Comparison of ENCODE assay signal across 8 cellular contexts in genomic region chr15:44427756-44428724, GRCh38. TPM values are rescaled to one million over a fixed set of nuclear protein-coding genes. Genes with fewer than 3 reads are reported as not detected.
DNase-seq lines count a peak whose midpoint lies in the region; ATAC-seq, FAIRE-seq and TF ChIP-seq lines count a peak whose summit lies in the region.

No MANE protein-coding gene starts in this region.

- TF ChIP-seq CTCF in AG09309 (IDR thresholded peaks at IDR 0.05; ENCODE audit: control insufficient read depth, insufficient read depth, low read depth, low read length, missing control alignments) (no peak), bronchial epithelial cell (IDR thresholded peaks at IDR 0.05; ENCODE audit: insufficient read depth, low read length, severe bottlenecking) (no peak)

- H3K4me3 ChIP-seq in AG09309 (ENCODE audit: control insufficient read depth, low read depth, low read length), result peak overlapping the region; percentile 94
- peak overlapping the region; percentile 53 for H3K4me3 ChIP-seq in bronchial epithelial cell (ENCODE audit: low read depth, low read length)

- intact Hi-C loops in left colon (cut with DNase I, micrococcal nuclease), result no loop called here

- FAIRE-seq in GM12892 (lab: Jason Lieb, UNC) (peak; percentile 69), bronchial epithelial cell (lab: Jason Lieb, UNC) (no peak)

- H3K27me3 ChIP-seq in bronchial epithelial cell (ENCODE audit: control insufficient read depth, insufficient read depth, low read length), result no peaks in the 10 kb centered on the region

- H3K27ac ChIP-seq in substantia nigra (ENCODE audit: low read depth, low read length, poor library complexity, severe bottlenecking), result peak overlapping the region; percentile 92

- H3K36me3 ChIP-seq in bronchial epithelial cell (ENCODE audit: control insufficient read depth, insufficient read depth, low read length), result no peaks in the 10 kb centered on the region

- peak; percentile 8 for DNase-seq in AG09309 (ENCODE audit: low read depth)
- no peak for DNase-seq in GM12892 (ENCODE audit: insufficient read length)
- peak; percentile 91 for DNase-seq in NCI-H69 (lab: John Stamatoyannopoulos, UW)
- DNase-seq in bronchial epithelial cell (ENCODE audit: low read depth), result peak; percentile 71
- DNase-seq in left colon, result peak in 1 of 2 donors; percentile 67
- DNase-seq in substantia nigra (lab: John Stamatoyannopoulos, UW), result no peak
- DNase-seq in stimulated activated CD4-positive, alpha-beta T cell treated with anti-CD3 and anti-CD28 coated beads, Interleukin-4, amount 100 ng/mL, for 4 hours, result no peak

- TF ChIP-seq POLR2A in GM12892 (IDR thresholded peaks at IDR 0.05; ENCODE audit: low read depth, low read length), result no peak

- ATAC-seq in HG03064 (IDR thresholded peaks at IDR 0.05; ENCODE audit: low read depth, unreplicated experiment) (peak; percentile 14), left colon (peak; percentile 64)

RNA-seq across cellular contexts. Expression of gene CTDSPL2, which starts 0.6 kb away (rescaled TPM):
- 45.3 TPM for polyA plus RNA-seq in GM12892 (2012; ENCODE audit: missing spikeins)
- 49.0 and 77.4 TPM in 2 replicates for total RNA-seq in bronchial epithelial cell
- 10 to 100 TPM; 30.1 to 33.7 TPM for total RNA-seq in left colon

Comparison
In these comparisons a context has a peak if more than half of its experiments do, and no peak if none do; other contexts are left out.
1. DNase-seq: peak in AG09309 (single experiment), NCI-H69 (single experiment) and bronchial epithelial cell (single experiment); none in GM12892 (single experiment), substantia nigra (0 of 49) and stimulated activated CD4-positive, alpha-beta T cell treated with anti-CD3 and anti-CD28 coated beads, Interleukin-4, amount 100 ng/mL, for 4 hours (0 of 2).